In the genomic region with DNA sequence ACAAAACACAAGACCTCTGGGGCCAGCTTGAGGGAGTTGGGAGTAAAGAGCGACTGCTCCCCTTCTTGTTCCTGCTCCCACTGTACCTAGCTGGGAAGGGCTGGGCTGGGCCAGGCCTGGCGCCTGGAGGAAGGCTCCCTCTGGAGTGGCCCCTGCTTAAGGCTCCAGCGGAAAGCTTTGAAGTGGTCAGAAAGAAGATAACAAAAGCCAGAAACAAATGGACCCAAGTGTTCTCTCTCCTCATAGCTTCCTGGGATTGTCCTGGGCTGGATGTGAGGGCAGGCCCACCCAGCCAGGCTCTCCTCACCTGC, we compare ENCODE assay signal across 13 cellular contexts. TPM values are rescaled to one million over a fixed set of nuclear protein-coding genes. Genes with fewer than 3 reads are reported as not detected.
DNase-seq lines count a peak whose midpoint lies in the region; ATAC-seq and TF ChIP-seq lines count a peak whose summit lies in the region.
"Had no signal": no experiment of that assay in that cellular context is flagged by ENCODE, and none has a peak within 500 bp of the region (broad histone marks: within the 10 kb centered on the region; RNA-seq: fewer than 3 reads in every experiment).

No MANE protein-coding gene starts in this region.

- H3K9me3 ChIP-seq in cardiac muscle cell (ENCODE audit: low read depth) = no peaks in the 10 kb centered on the region
- no peaks in the 10 kb centered on the region for H3K9me3 ChIP-seq in tibial artery
- H3K9me3 ChIP-seq in esophagus squamous epithelium = no peaks in the 10 kb centered on the region
- H3K9me3 ChIP-seq: pancreas, testis had no signal

- no peaks in the 10 kb centered on the region for H3K27me3 Mint-ChIP-seq in activated naive CD8-positive, alpha-beta T cell treated with anti-CD3 and anti-CD28 coated beads, Interleukin-2, amount 10 ng/mL, durations not matched to agents 7 days and 5 days
- H3K27me3 Mint-ChIP-seq in mesothelial cell of epicardium (ENCODE audit: low read depth) = no peaks in the 10 kb centered on the region

- POLR2A ChIA-PET in activated naive CD8-positive, alpha-beta T cell treated with anti-CD3 and anti-CD28 coated beads, Interleukin-2, amount 10 ng/mL, durations not matched to agents 7 days and 5 days (lab: Charles Lee) = interaction anchor here (0.9 to 2.9 kb wide), 6 partner anchors 15 to 93 kb away, joined by 3 to 15 read pairs (median 10); a partner anchor contains a TSS

- 94 to 100% methylated on average over 1 to 2 of the region's 3 CpGs for WGBS in esophagus squamous epithelium, 2 donors

- intact Hi-C loops in left ventricle myocardium superior (cut with micrococcal nuclease) = no loop called here
- intact Hi-C loops in tibial artery (cut with DNase I; ENCODE audit: low total_unique reads) = no loop called here
- intact Hi-C loops in esophagus squamous epithelium (cut with DNase I) = loop anchor here (5.0 kb wide), 1 partner anchor 59 kb away; a partner anchor contains a TSS

- H3K4me3 ChIP-seq in cardiac muscle cell = no peak overlapping the region
- H3K4me3 ChIP-seq in tibial artery = no peak overlapping the region
- no peak overlapping the region for H3K4me3 ChIP-seq in esophagus squamous epithelium
- H3K4me3 ChIP-seq: pancreas, testis had no signal

- H3K27ac ChIP-seq in cardiac muscle cell (peak overlapping the region; percentile 13), tibial artery (peak overlapping the region; percentile 54 to 71), esophagus squamous epithelium (peak overlapping the region in 2 of 4 donors; percentile 39)
- H3K27ac ChIP-seq: pancreas had no signal

- TF ChIP-seq POLR2A in esophagus squamous epithelium (IDR thresholded peaks at IDR 0.05) = no peak

- DNase-seq in cardiac muscle cell (ENCODE audit: low read depth in 1 of 2, low spot score in 1 of 2) (peak in 1 of 2 donors; percentile 34), left ventricle myocardium superior (no peak), mesothelial cell of epicardium (ENCODE audit: low spot score in 2 of 2, unreplicated experiment in 2 of 2) (no peak), tibial artery (no peak), esophagus squamous epithelium (lab: John Stamatoyannopoulos, UW) (no peak), NCI-H226 (no peak)
- DNase-seq in activated naive CD8-positive, alpha-beta T cell treated with anti-CD3 and anti-CD28 coated beads, Interleukin-2, amount 10 ng/mL, durations not matched to agents 7 days and 5 days = no peak
- DNase-seq: activated CD4-positive, alpha-beta T cell treated with anti-CD3 and anti-CD28 coated beads, Interleukin-2, amount 50 U/mL, for 48 hours; activated gamma-delta T cell treated with Interleukin-2 at 50 U/mL for 16 hours; SIG-M5; testis had no signal

- H3K4me1 ChIP-seq in cardiac muscle cell (ENCODE audit: low read depth) = peaks cover 10% of the 10 kb centered on the region
- H3K4me1 ChIP-seq in tibial artery = peaks cover 0 to 22% (median 15%) of the 10 kb centered on the region in 4 donors
- peaks cover 0 to 53% (median 18%) of the 10 kb centered on the region in 3 donors for H3K4me1 ChIP-seq in esophagus squamous epithelium
- H3K4me1 ChIP-seq: pancreas had no signal

- peaks cover 29% of the 10 kb centered on the region for H3K4me1 Mint-ChIP-seq in activated naive CD8-positive, alpha-beta T cell treated with anti-CD3 and anti-CD28 coated beads, Interleukin-2, amount 10 ng/mL, durations not matched to agents 7 days and 5 days
- peaks cover 20% of the 10 kb centered on the region for H3K4me1 Mint-ChIP-seq in mesothelial cell of epicardium

- H3K27ac Mint-ChIP-seq in activated naive CD8-positive, alpha-beta T cell treated with anti-CD3 and anti-CD28 coated beads, Interleukin-2, amount 10 ng/mL, durations not matched to agents 7 days and 5 days = peak overlapping the region; percentile 58
- H3K27ac Mint-ChIP-seq in mesothelial cell of epicardium = peak overlapping the region; percentile 83

- no peaks in the 10 kb centered on the region for H3K9me3 Mint-ChIP-seq in activated naive CD8-positive, alpha-beta T cell treated with anti-CD3 and anti-CD28 coated beads, Interleukin-2, amount 10 ng/mL, durations not matched to agents 7 days and 5 days
- no peaks in the 10 kb centered on the region for H3K9me3 Mint-ChIP-seq in mesothelial cell of epicardium

- peaks cover 29% of the 10 kb centered on the region for H3K36me3 Mint-ChIP-seq in activated naive CD8-positive, alpha-beta T cell treated with anti-CD3 and anti-CD28 coated beads, Interleukin-2, amount 10 ng/mL, durations not matched to agents 7 days and 5 days
- peaks cover 5% of the 10 kb centered on the region for H3K36me3 Mint-ChIP-seq in mesothelial cell of epicardium

- H3K27me3 ChIP-seq in cardiac muscle cell (no peaks in the 10 kb centered on the region), tibial artery (no peaks in the 10 kb centered on the region), esophagus squamous epithelium (no peaks in the 10 kb centered on the region)
- H3K27me3 ChIP-seq: pancreas, testis had no signal

- no peak overlapping the region for H3K4me3 Mint-ChIP-seq in activated naive CD8-positive, alpha-beta T cell treated with anti-CD3 and anti-CD28 coated beads, Interleukin-2, amount 10 ng/mL, durations not matched to agents 7 days and 5 days
- H3K4me3 Mint-ChIP-seq in mesothelial cell of epicardium = no peak overlapping the region

- no peak for TF ChIP-seq CTCF in cardiac muscle cell (IDR thresholded peaks at IDR 0.05; ENCODE audit: low read depth, low read length)
- TF ChIP-seq CTCF in mesothelial cell of epicardium (IDR thresholded peaks at IDR 0.05; ENCODE audit: unreplicated experiment) = no peak
- TF ChIP-seq CTCF in tibial artery (IDR thresholded peaks at IDR 0.05) = no peak
- no peak for TF ChIP-seq CTCF in esophagus squamous epithelium (IDR thresholded peaks at IDR 0.05)

- ATAC-seq in left ventricle myocardium superior (no peak), GM19467 (IDR thresholded peaks at IDR 0.05; ENCODE audit: unreplicated experiment) (no peak)
- no peak for ATAC-seq in activated naive CD8-positive, alpha-beta T cell treated with anti-CD3 and anti-CD28 coated beads, Interleukin-2, amount 10 ng/mL, durations not matched to agents 7 days and 5 days (ENCODE audit: low read depth)
- ATAC-seq: pancreas had no signal

- no peaks in the 10 kb centered on the region for H3K36me3 ChIP-seq in cardiac muscle cell
- H3K36me3 ChIP-seq in tibial artery = peaks cover 17 to 90% (median 90%) of the 10 kb centered on the region in 3 donors
- H3K36me3 ChIP-seq in esophagus squamous epithelium = peaks cover 0 to 91% (median 5%) of the 10 kb centered on the region in 3 donors

RNA-seq across cellular contexts. Expression of a gene that starts 25.3 kb away (rescaled TPM):
- 27.4 and 52.9 TPM in 2 replicates for total RNA-seq in cardiac muscle cell
- 46.4 and 67.0 TPM in 2 replicates for polyA plus RNA-seq in cardiac muscle cell
- total RNA-seq in left ventricle myocardium superior = 21.1 TPM
- 10 to 100 TPM; 16.5 to 18.0 TPM for total RNA-seq in activated naive CD8-positive, alpha-beta T cell treated with anti-CD3 and anti-CD28 coated beads, Interleukin-2, amount 10 ng/mL, durations not matched to agents 7 days and 5 days
- 56.7 to 62.0 TPM (median 56.9 TPM) in 3 replicates for total RNA-seq in mesothelial cell of epicardium
- total RNA-seq in esophagus squamous epithelium = 10 to 100 TPM in 2 of 4 donors, 1 to 10 TPM in 2; 5.2 to 14.5 (median 10.2) TPM

RNA-seq across cellular contexts. Expression of a gene that starts 43.2 kb away (rescaled TPM):
- total RNA-seq in cardiac muscle cell (0.21 and 1.6 TPM in 2 replicates), left ventricle myocardium superior (0.47 TPM), mesothelial cell of epicardium (0.29 to 0.50 TPM (median 0.40 TPM) in 3 replicates), esophagus squamous epithelium (1 to 10 TPM in 1 of 4 donors, under 1 TPM in 1, not detected in 2; 0.19 to 1.1 TPM)
- 0.64 and 0.99 TPM in 2 replicates for polyA plus RNA-seq in cardiac muscle cell
- total RNA-seq in activated naive CD8-positive, alpha-beta T cell treated with anti-CD3 and anti-CD28 coated beads, Interleukin-2, amount 10 ng/mL, durations not matched to agents 7 days and 5 days = under 1 TPM; 0.11 to 0.20 TPM

RNA-seq across cellular contexts. Expression of a gene that starts 58.5 kb away (rescaled TPM):
- total RNA-seq in cardiac muscle cell (5.1 and 5.6 TPM in 2 replicates), left ventricle myocardium superior (11.3 TPM), mesothelial cell of epicardium (16.3 to 19.2 TPM (median 18.3 TPM) in 3 replicates), esophagus squamous epithelium (1 to 10 TPM; 5.2 to 7.6 (median 5.8) TPM)
- polyA plus RNA-seq in cardiac muscle cell = 2.9 and 4.7 TPM in 2 replicates
- 10 to 100 TPM; 43.5 to 43.8 TPM for total RNA-seq in activated naive CD8-positive, alpha-beta T cell treated with anti-CD3 and anti-CD28 coated beads, Interleukin-2, amount 10 ng/mL, durations not matched to agents 7 days and 5 days
